ENCODE assay signal across 1 cellular context in the genomic region with DNA sequence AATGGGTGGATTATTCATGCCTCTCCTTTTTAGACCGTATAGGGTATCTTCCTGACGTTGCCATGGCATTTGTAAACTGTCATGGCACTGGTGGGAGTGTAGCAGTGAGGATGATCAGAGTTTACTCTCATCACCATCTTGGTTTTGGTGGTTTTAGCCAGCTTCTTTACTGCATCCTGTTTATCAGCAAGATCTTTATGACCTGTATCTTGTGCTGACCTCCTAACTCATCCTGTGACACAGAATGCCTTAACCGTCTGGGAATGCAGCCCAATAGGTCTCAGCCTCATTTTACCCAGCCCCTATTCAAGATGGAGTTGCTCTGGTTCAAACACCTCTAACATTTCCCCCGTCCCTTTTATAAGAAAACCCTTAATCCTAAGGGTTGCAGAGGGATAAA. TPM values are rescaled to one million over a fixed set of nuclear protein-coding genes. Genes with fewer than 3 reads are reported as not detected.
"Had no signal": no experiment of that assay in that cellular context is flagged by ENCODE, and none has a peak within 500 bp of the region (broad histone marks: within the 10 kb centered on the region; RNA-seq: fewer than 3 reads in every experiment).

No MANE protein-coding gene starts in this region.

RNA-seq across cellular contexts. Expression of gene LRTM1, which starts 50.1 kb away (rescaled TPM):
- total RNA-seq: GM12878 had no signal
